In the genomic region with DNA sequence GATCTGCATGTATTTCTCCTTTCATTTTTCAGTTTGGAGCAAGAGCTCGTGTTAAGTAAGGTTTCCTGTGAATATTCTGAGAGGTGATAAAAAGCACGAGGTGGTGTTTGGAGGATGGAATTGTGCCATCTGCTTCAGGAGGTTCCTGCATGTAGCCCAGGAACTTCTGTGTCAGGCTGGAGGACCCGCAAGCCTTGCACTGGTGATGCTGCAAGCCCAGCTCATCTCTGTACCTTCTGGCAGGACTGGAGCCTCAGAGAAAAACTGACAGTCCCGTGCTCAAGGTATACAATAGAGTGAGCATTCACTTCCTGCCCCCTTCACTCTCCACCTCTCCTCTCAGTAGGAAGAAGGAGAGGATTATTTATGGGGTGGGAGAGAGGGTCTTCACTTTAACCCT, we compare ENCODE assay signal across 22 cellular contexts.
A peak's percentile ranks its signal among the peaks of the same experiment; 100 is the strongest.
DNase-seq lines count a peak whose midpoint lies in the region; ATAC-seq, FAIRE-seq and TF ChIP-seq lines count a peak whose summit lies in the region.
"Had no signal": no experiment of that assay in that cellular context is flagged by ENCODE, and none has a peak within 500 bp of the region (broad histone marks: within the 10 kb centered on the region; RNA-seq: fewer than 3 reads in every experiment).

No MANE protein-coding gene starts in this region.

- no peaks in the 10 kb centered on the region for H4K20me1 ChIP-seq in OCI-LY3 (ENCODE audit: insufficient read depth, low read length)

- H3K27ac Mint-ChIP-seq in Calu3 (ENCODE audit: unreplicated experiment): peak overlapping the region; percentile 21
- H3K27ac Mint-ChIP-seq: CD14-positive monocyte, GM23338 had no signal

- TF ChIP-seq EP300 in ovary (IDR thresholded peaks at IDR 0.05): no peak

- ATAC-seq in HG02938 (IDR thresholded peaks at IDR 0.05; ENCODE audit: unreplicated experiment): no peak
- ATAC-seq: GM23338, HCT116, Right ventricle myocardium inferior had no signal

- 64 to 75% (median 65%) methylated on average over 4 of the region's 4 CpGs for WGBS in ovary, 3 donors

- FAIRE-seq in kidney (lab: Jason Lieb, UNC): no peak
- FAIRE-seq: GM19239, RCC 7860 had no signal

- CTCF ChIA-PET in Calu3 (lab: Charles Lee): no interaction called here

- H3K27me3 ChIP-seq in OCI-LY3 (ENCODE audit: low read depth, low read length) (no peaks in the 10 kb centered on the region), rectal smooth muscle tissue (ENCODE audit: control insufficient read depth, insufficient read depth, low read length) (no peaks in the 10 kb centered on the region), ovary (no peaks in the 10 kb centered on the region)

- DNase-seq in Calu3: no peak
- no peak for DNase-seq in kidney
- no peak for DNase-seq in NCI-H510A treated with DMSO at 0.1 percent for 48 hours (lab: John Stamatoyannopoulos, UW)
- DNase-seq in GDM1 (lab: John Stamatoyannopoulos, UW): no peak
- no peak for DNase-seq in ovary
- DNase-seq: AML-193, DMS153, GF-D8, KBM-7, NCI-H1105, NCI-H2081, NCI-H2171 treated with DMSO at 0.1 percent for 48 hours, NCI-H446 had no signal

- H2AFZ ChIP-seq in OCI-LY3 (ENCODE audit: low read depth, low read length): 0 out of 2 replicates have a peak overlapping the region, but pooled peaks have one; percentile 11
- H2AFZ ChIP-seq: GM23338 had no signal

- H3K27ac ChIP-seq in OCI-LY3 (ENCODE audit: low read length): no peak overlapping the region
- H3K27ac ChIP-seq in kidney (ENCODE audit: low read depth in 2 of 2, low read length in 2 of 2): peak overlapping the region; percentile 11 to 18
- H3K27ac ChIP-seq in rectal smooth muscle tissue (ENCODE audit: low read depth, low read length): peak overlapping the region; percentile 36
- no peak overlapping the region for H3K27ac ChIP-seq in ovary

- H3K4me1 Mint-ChIP-seq in Calu3 (ENCODE audit: low read depth, unreplicated experiment): peaks cover 62% of the 10 kb centered on the region
- H3K4me1 Mint-ChIP-seq: CD14-positive monocyte had no signal

- intact Hi-C loops in Calu3 (cut with micrococcal nuclease; ENCODE audit: unreplicated experiment) (no loop called here), kidney (cut with DNase I) (no loop called here), ovary (cut with DNase I) (no loop called here)

- H3K9ac ChIP-seq in OCI-LY3 (ENCODE audit: low read length) (no peak overlapping the region), kidney (ENCODE audit: low read length in 2 of 2) (peak overlapping the region in 1 of 2 donors; percentile 9), rectal smooth muscle tissue (ENCODE audit: low read length) (no peak overlapping the region)

- H3K9me3 ChIP-seq in OCI-LY3 (ENCODE audit: insufficient read depth, low read length) (no peaks in the 10 kb centered on the region), kidney (ENCODE audit: control insufficient read depth in 1 of 2, low read length in 2 of 2) (no peaks in the 10 kb centered on the region), ovary (no peaks in the 10 kb centered on the region)

- H3K4me2 ChIP-seq in OCI-LY3 (ENCODE audit: low read length): no peak overlapping the region; the same call in 1 of the 2 replicates
- H3K4me2 ChIP-seq: GM23338 had no signal

- no peaks in the 10 kb centered on the region for H3K27me3 Mint-ChIP-seq in Calu3 (ENCODE audit: unreplicated experiment)

- no peak for TF ChIP-seq POLR2A in ovary (IDR thresholded peaks at IDR 0.05)

- no peaks in the 10 kb centered on the region for H3K79me2 ChIP-seq in OCI-LY3 (ENCODE audit: low read length)

- no TSS peak for BruUV-seq in Calu3 (replicated peaks; lab: Mats Ljungman, UMichigan)

- no peaks in the 10 kb centered on the region for H3K4me1 ChIP-seq in OCI-LY3 (ENCODE audit: low read length)
- H3K4me1 ChIP-seq in kidney (ENCODE audit: control insufficient read depth in 1 of 2, insufficient read depth in 1 of 2, low read depth in 1 of 2, low read length in 2 of 2): peaks cover 33 to 44% of the 10 kb centered on the region in 2 donors
- peaks cover 19% of the 10 kb centered on the region for H3K4me1 ChIP-seq in rectal smooth muscle tissue (ENCODE audit: control insufficient read depth, insufficient read depth, low read length)
- H3K4me1 ChIP-seq in ovary (ENCODE audit: insufficient read depth): no peaks in the 10 kb centered on the region

- peaks cover 6% of the 10 kb centered on the region for H3K9me3 Mint-ChIP-seq in Calu3 (ENCODE audit: low read depth, unreplicated experiment)

- no peak overlapping the region for H3K4me3 ChIP-seq in OCI-LY3 (ENCODE audit: low read length)
- no peak overlapping the region for H3K4me3 ChIP-seq in kidney (ENCODE audit: low read length in 2 of 2)
- no peak overlapping the region for H3K4me3 ChIP-seq in rectal smooth muscle tissue (ENCODE audit: low read length)
- no peak overlapping the region for H3K4me3 ChIP-seq in ovary
- H3K4me3 ChIP-seq: GM23338 had no signal

- H3K4me3 Mint-ChIP-seq in Calu3 (ENCODE audit: low read depth, unreplicated experiment): no peak overlapping the region
- H3K4me3 Mint-ChIP-seq: CD14-positive monocyte, GM23338 had no signal

- TF ChIP-seq CTCF in Calu3 (IDR thresholded peaks at IDR 0.05; ENCODE audit: unreplicated experiment) (no peak), OCI-LY3 (IDR thresholded peaks at IDR 0.05; ENCODE audit: low read depth, low read length) (no peak), kidney (IDR thresholded peaks at IDR 0.05; ENCODE audit: borderline replicate concordance, extremely low read depth, insufficient read depth) (no peak), ovary (IDR thresholded peaks at IDR 0.05) (no peak)

- peaks cover 5% of the 10 kb centered on the region for H3K36me3 Mint-ChIP-seq in Calu3 (ENCODE audit: insufficient read depth, unreplicated experiment)
- H3K36me3 Mint-ChIP-seq: CD14-positive monocyte had no signal

- H3K36me3 ChIP-seq in OCI-LY3 (replicated peaks; ENCODE audit: low read depth, low read length) (no peaks in the 10 kb centered on the region), kidney (ENCODE audit: control insufficient read depth in 1 of 2, insufficient read depth in 2 of 2, low read length in 2 of 2) (no peaks in the 10 kb centered on the region), rectal smooth muscle tissue (ENCODE audit: control insufficient read depth, insufficient read depth, low read length) (no peaks in the 10 kb centered on the region), ovary (no peaks in the 10 kb centered on the region)

Comparison
In these comparisons a context has a peak if more than half of its experiments do, and no peak if none do; other contexts are left out.
1. H3K27ac ChIP-seq: peak in kidney (2 of 2) and rectal smooth muscle tissue (single experiment); none in OCI-LY3 (single experiment) and ovary (0 of 2).